In the genomic region with DNA sequence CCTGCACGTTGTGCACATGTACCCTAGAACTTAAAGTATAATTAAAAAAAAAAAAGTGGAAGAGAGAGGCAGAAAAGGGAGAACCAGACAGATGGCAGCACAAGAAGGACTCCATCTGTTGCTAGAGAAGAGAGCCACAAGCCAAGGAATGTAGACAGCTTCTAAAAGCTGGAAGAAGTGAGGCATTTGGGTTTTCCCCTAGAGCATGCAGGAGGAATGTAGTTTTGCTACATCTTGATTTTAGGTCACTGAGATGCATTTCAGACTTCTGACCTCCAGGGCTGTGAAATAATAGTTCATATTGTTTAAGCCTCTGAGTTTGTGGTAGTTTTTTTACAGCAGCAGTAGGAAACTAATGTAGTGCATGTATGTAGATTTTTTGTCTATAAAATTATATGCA, we compare ENCODE assay signal across 26 cellular contexts. TPM values are rescaled to one million over a fixed set of nuclear protein-coding genes. Genes with fewer than 3 reads are reported as not detected.
"Had no signal": no experiment of that assay in that cellular context is flagged by ENCODE, and none has a peak within 500 bp of the region (broad histone marks: within the 10 kb centered on the region; RNA-seq: fewer than 3 reads in every experiment).

No MANE protein-coding gene starts in this region.

- DNase-seq: activated CD4-positive, alpha-beta memory T cell treated with anti-CD3 and anti-CD28 coated beads for 36 hours; activated CD4-positive, alpha-beta T cell treated with anti-CD3 and anti-CD28 coated beads, Interleukin-2, amount 10 ng/mL, durations not matched to agents 24 days and 14 days; activated CD4-positive, CD25-positive, alpha-beta regulatory T cell treated with anti-CD3 and anti-CD28 coated beads, Interleukin-2, amount 50 U/mL, for 72 hours; activated CD8-positive, alpha-beta memory T cell treated with anti-CD3 and anti-CD28 coated beads, Interleukin-2, amount 50 U/mL, for 4 hours; activated effector memory CD4-positive, alpha-beta T cell treated with anti-CD3 and anti-CD28 coated beads, Interleukin-2, amount 50 U/mL, for 16 hours; activated naive CD4-positive, alpha-beta T cell treated with anti-CD3 and anti-CD28 coated beads for 36 hours; activated naive CD8-positive, alpha-beta T cell treated with anti-CD3 and anti-CD28 coated beads, Interleukin-2, amount 10 ng/mL, durations not matched to agents 7 days and 5 days; activated T-cell treated with anti-CD3 and anti-CD28 coated beads, Interleukin-2, amount 50 U/mL, for 1 hour; caudate nucleus; endodermal cell; left colon; midbrain; right cardiac atrium; stimulated activated CD4-positive, alpha-beta T cell treated with anti-CD3 and anti-CD28 coated beads, Interleukin-15, amount 100 ng/mL, for 24 hours; stimulated activated CD4-positive, alpha-beta T cell treated with anti-CD3 and anti-CD28 coated beads, Interleukin-2, amount 100 ng/mL, for 24 hours; stimulated activated naive CD4-positive, alpha-beta T cell; T-helper 2 cell had no signal

- H2AFZ ChIP-seq: hepatocyte had no signal

- ATAC-seq: esophagus mucosa; gastroesophageal sphincter; left colon; natural killer cell treated with Interleukin-12 subunit alpha and Interleukin-12 subunit beta and Interleukin-15 and Interleukin-18, amount 100 ng/mL, for 72 hours; right cardiac atrium had no signal

- H3K4me1 Mint-ChIP-seq: activated CD4-positive, alpha-beta T cell treated with anti-CD3 and anti-CD28 coated beads, Interleukin-2, amount 10 ng/mL, durations not matched to agents 24 days and 14 days; activated naive CD8-positive, alpha-beta T cell treated with anti-CD3 and anti-CD28 coated beads, Interleukin-2, amount 10 ng/mL, durations not matched to agents 7 days and 5 days; endodermal cell had no signal

- H3K4me3 Mint-ChIP-seq: activated CD4-positive, alpha-beta memory T cell treated with anti-CD3 and anti-CD28 coated beads for 36 hours; activated CD4-positive, alpha-beta T cell treated with anti-CD3 and anti-CD28 coated beads, Interleukin-2, amount 10 ng/mL, durations not matched to agents 24 days and 14 days; activated naive CD4-positive, alpha-beta T cell treated with anti-CD3 and anti-CD28 coated beads for 36 hours; activated naive CD8-positive, alpha-beta T cell treated with anti-CD3 and anti-CD28 coated beads, Interleukin-2, amount 10 ng/mL, durations not matched to agents 7 days and 5 days; activated T-helper 1 cell treated with anti-CD3 and anti-CD28 coated beads, Interleukin-12 subunit alpha, Interleukin-12 subunit beta, Interleukin-2, Interleukin-4 antibody, amounts not matched to agents 30 ng/mL and 10 ng/mL and 1 ng/mL, durations not matched to agents 14 hours and 24 hours and 36 hours; brain; endodermal cell; natural killer cell treated with Interleukin-12 subunit alpha and Interleukin-12 subunit beta and Interleukin-15 and Interleukin-18, amount 100 ng/mL, for 72 hours had no signal

- H3K27me3 ChIP-seq: ascending aorta, gastroesophageal sphincter, hepatocyte, tibial nerve had no signal

- H3K9me3 ChIP-seq: ascending aorta, gastroesophageal sphincter, tibial nerve had no signal

- H3K36me3 ChIP-seq: ascending aorta, gastroesophageal sphincter, tibial nerve had no signal

- H3K27ac Mint-ChIP-seq: activated CD4-positive, alpha-beta memory T cell treated with anti-CD3 and anti-CD28 coated beads for 36 hours; activated CD4-positive, alpha-beta T cell treated with anti-CD3 and anti-CD28 coated beads, Interleukin-2, amount 10 ng/mL, durations not matched to agents 24 days and 14 days; activated naive CD4-positive, alpha-beta T cell treated with anti-CD3 and anti-CD28 coated beads for 36 hours; activated naive CD8-positive, alpha-beta T cell treated with anti-CD3 and anti-CD28 coated beads, Interleukin-2, amount 10 ng/mL, durations not matched to agents 7 days and 5 days; activated T-helper 1 cell treated with anti-CD3 and anti-CD28 coated beads, Interleukin-12 subunit alpha, Interleukin-12 subunit beta, Interleukin-2, Interleukin-4 antibody, amounts not matched to agents 30 ng/mL and 10 ng/mL and 1 ng/mL, durations not matched to agents 14 hours and 24 hours and 36 hours; brain; endodermal cell; natural killer cell treated with Interleukin-12 subunit alpha and Interleukin-12 subunit beta and Interleukin-15 and Interleukin-18, amount 100 ng/mL, for 72 hours had no signal

- H3K9me3 Mint-ChIP-seq: activated CD4-positive, alpha-beta memory T cell treated with anti-CD3 and anti-CD28 coated beads for 36 hours; activated CD4-positive, alpha-beta T cell treated with anti-CD3 and anti-CD28 coated beads, Interleukin-2, amount 10 ng/mL, durations not matched to agents 24 days and 14 days; activated naive CD4-positive, alpha-beta T cell treated with anti-CD3 and anti-CD28 coated beads for 36 hours; activated naive CD8-positive, alpha-beta T cell treated with anti-CD3 and anti-CD28 coated beads, Interleukin-2, amount 10 ng/mL, durations not matched to agents 7 days and 5 days; activated T-helper 1 cell treated with anti-CD3 and anti-CD28 coated beads, Interleukin-12 subunit alpha, Interleukin-12 subunit beta, Interleukin-2, Interleukin-4 antibody, amounts not matched to agents 30 ng/mL and 10 ng/mL and 1 ng/mL, durations not matched to agents 14 hours and 24 hours and 36 hours; natural killer cell treated with Interleukin-12 subunit alpha and Interleukin-12 subunit beta and Interleukin-15 and Interleukin-18, amount 100 ng/mL, for 72 hours had no signal

- H3K4me3 ChIP-seq: ascending aorta, gastroesophageal sphincter, hepatocyte, tibial nerve had no signal

- H3K27me3 Mint-ChIP-seq: brain had no signal

- H3K27ac ChIP-seq: ascending aorta, gastroesophageal sphincter, hepatocyte, tibial nerve had no signal

- H3K4me1 ChIP-seq: ascending aorta, gastroesophageal sphincter, tibial nerve had no signal

- H3K79me2 ChIP-seq: hepatocyte had no signal

- H3K36me3 Mint-ChIP-seq: activated CD4-positive, alpha-beta memory T cell treated with anti-CD3 and anti-CD28 coated beads for 36 hours; activated naive CD8-positive, alpha-beta T cell treated with anti-CD3 and anti-CD28 coated beads, Interleukin-2, amount 10 ng/mL, durations not matched to agents 7 days and 5 days; brain; natural killer cell treated with Interleukin-12 subunit alpha and Interleukin-12 subunit beta and Interleukin-15 and Interleukin-18, amount 100 ng/mL, for 72 hours had no signal

- H3K4me2 ChIP-seq: hepatocyte had no signal

RNA-seq across cellular contexts. Expression of a gene that starts 46.0 kb away (rescaled TPM):
- total RNA-seq: activated CD4-positive, alpha-beta memory T cell treated with anti-CD3 and anti-CD28 coated beads for 36 hours; activated CD4-positive, alpha-beta T cell treated with anti-CD3 and anti-CD28 coated beads, Interleukin-2, amount 10 ng/mL, durations not matched to agents 24 days and 14 days; activated CD8-positive, alpha-beta memory T cell treated with anti-CD3 and anti-CD28 coated beads for 36 hours; activated naive CD4-positive, alpha-beta T cell treated with anti-CD3 and anti-CD28 coated beads for 36 hours; activated naive CD8-positive, alpha-beta T cell treated with anti-CD3 and anti-CD28 coated beads, Interleukin-2, amount 10 ng/mL, durations not matched to agents 7 days and 5 days; activated T-helper 1 cell treated with anti-CD3 and anti-CD28 coated beads, Interleukin-12 subunit alpha, Interleukin-12 subunit beta, Interleukin-2, Interleukin-4 antibody, amounts not matched to agents 30 ng/mL and 10 ng/mL and 1 ng/mL, durations not matched to agents 14 hours and 24 hours and 36 hours; endodermal cell; natural killer cell treated with Interleukin-12 subunit alpha and Interleukin-12 subunit beta and Interleukin-15 and Interleukin-18, amount 100 ng/mL, for 72 hours had no signal
